In genomic region chr6:110394409-110394808, GRCh38 we compare ENCODE assay signal across 24 cellular contexts. TPM values are rescaled to one million over a fixed set of nuclear protein-coding genes. Genes with fewer than 3 reads are reported as not detected.
"Had no signal": no experiment of that assay in that cellular context is flagged by ENCODE, and none has a peak within 500 bp of the region (broad histone marks: within the 10 kb centered on the region; RNA-seq: fewer than 3 reads in every experiment).

No MANE protein-coding gene starts in this region.

- DNase-seq: Kasumi-1, MM.1S, NCI-H1092 treated with DMSO at 0.1 percent for 48 hours, NCI-H1436, NCI-H187, NCI-H2029, NCI-H2081 treated with DMSO at 0.1 percent for 48 hours, NCI-H2171, NCI-H226, NCI-H510A, NCI-H524 treated with DMSO at 0.1 percent for 48 hours, NCI-H69, NCI-H774, RPMI8226, SHP77 treated with DMSO at 0.1 percent for 48 hours, SJCRH30 had no signal

- H3K4me3 ChIP-seq: K562, SJCRH30 had no signal

- H3K36me3 ChIP-seq: SJCRH30 had no signal

- H3K27ac ChIP-seq: HL-60, KMS-11, SJCRH30 had no signal

- FAIRE-seq: HTR-8/SVneo, K562, RCC 7860 had no signal

- H3K9ac ChIP-seq: KMS-11 had no signal

- H3K9me3 ChIP-seq: SJCRH30 had no signal

- H3K27me3 ChIP-seq: SJCRH30 had no signal

- H3K4me1 ChIP-seq: SJCRH30 had no signal

- ATAC-seq: K562, SK-N-SH treated with all-trans-retinoic acid at 6 μM for 48 hours had no signal

RNA-seq across cellular contexts. Expression of gene DDO, which starts 21.0 kb away (rescaled TPM):
- total RNA-seq: K562 had no signal
- polyA plus RNA-seq: IgD-negative memory B cell, K562 had no signal

RNA-seq across cellular contexts. Expression of gene METTL24, which starts 36.3 kb away (rescaled TPM):
- total RNA-seq: K562, M059J, SJCRH30 had no signal
- polyA plus RNA-seq: IgD-negative memory B cell, K562 had no signal
